18 cellular contexts compared by ENCODE assay signal in genomic region chr14:51540364-51540763, GRCh38.
A peak's percentile ranks its signal among the peaks of the same experiment; 100 is the strongest.
DNase-seq lines count a peak whose midpoint lies in the region; ATAC-seq and TF ChIP-seq lines count a peak whose summit lies in the region.
"Had no signal": no experiment of that assay in that cellular context is flagged by ENCODE, and none has a peak within 500 bp of the region (broad histone marks: within the 10 kb centered on the region; RNA-seq: fewer than 3 reads in every experiment).

No MANE protein-coding gene starts in this region.

- H4K20me1 ChIP-seq in HCT116 (ENCODE audit: insufficient read depth) (no peaks in the 10 kb centered on the region), smooth muscle cell (ENCODE audit: low read depth) (no peaks in the 10 kb centered on the region)

- H3K4me3 ChIP-seq in HCT116 (replicated peaks in 1 of 2; ENCODE audit: low read depth in 1 of 2, low read length in 2 of 2) (no peak overlapping the region), adipocyte (ENCODE audit: low read length) (peak overlapping the region; percentile 32), fibroblast of villous mesenchyme (ENCODE audit: low read depth, low read length) (no peak overlapping the region), smooth muscle cell (no peak overlapping the region)
- H3K4me3 ChIP-seq: GM23338 had no signal

- WGBS in smooth muscle cell (ENCODE audit: low lambda C conversion rate) = 50% methylated on average over 3 of the region's 3 CpGs

- POLR2A ChIA-PET in HCT116 (lab: Charles Lee) = no interaction called here

- CTCF ChIA-PET in HCT116 (lab: Charles Lee) = interaction anchor here (0.6 kb wide), 1 partner anchor 218 kb away, joined by 3 read pairs; no protein-coding TSS in a partner anchor

- H3K79me2 ChIP-seq in HCT116 (ENCODE audit: insufficient read depth, low read length) = no peaks in the 10 kb centered on the region
- H3K79me2 ChIP-seq in smooth muscle cell (ENCODE audit: low read depth) = no peaks in the 10 kb centered on the region

- no TSS peak for BruUV-seq in HCT116 (replicated peaks; lab: Mats Ljungman, UMichigan)

- RAD21 ChIA-PET in HCT116 (lab: Charles Lee; ENCODE audit: low non-redundant PET in 1 of 2, low total read pairs in 2 of 2, uncharacterized antibody in 2 of 2, unreplicated experiment in 2 of 2) = no interaction called here

- TF ChIP-seq POLR2A in HCT116 (IDR thresholded peaks at IDR 0.05; ENCODE audit: borderline replicate concordance, extremely low read depth, insufficient read depth, insufficient read length) = no peak

- TF ChIP-seq CTCF in HCT116 (IDR thresholded peaks at IDR 0.05 in 2 of 3, conservative IDR thresholded peaks at IDR 0.05 in 1 of 3; ENCODE audit: borderline replicate concordance in 1 of 3, insufficient read depth in 1 of 3, low read depth in 2 of 3, low read length in 2 of 3) = no peak
- no peak for TF ChIP-seq CTCF in fibroblast of villous mesenchyme (IDR thresholded peaks at IDR 0.05; ENCODE audit: insufficient read depth, low read depth, low read length)
- TF ChIP-seq CTCF in smooth muscle cell (IDR thresholded peaks at IDR 0.05; ENCODE audit: borderline replicate concordance, insufficient read depth, poor library complexity, severe bottlenecking) = no peak

- H3K9ac ChIP-seq in HCT116 (ENCODE audit: low read length) (no peak overlapping the region), adipocyte (ENCODE audit: low read length) (peak overlapping the region; percentile 55), smooth muscle cell (ENCODE audit: low read depth) (peak overlapping the region; percentile 73)

- peaks cover 17% of the 10 kb centered on the region for H3F3A ChIP-seq in smooth muscle cell (ENCODE audit: low read depth)

- DNase-seq in HCT116 (ENCODE audit: low read depth, low spot score) = no peak
- DNase-seq in adipocyte (ENCODE audit: low read depth) = no peak
- DNase-seq in fibroblast of villous mesenchyme (ENCODE audit: low read depth) = peak; percentile 85
- no peak for DNase-seq in smooth muscle cell (lab: John Stamatoyannopoulos, UW; ENCODE audit: unreplicated experiment)
- no peak for DNase-seq in cortex of kidney (lab: John Stamatoyannopoulos, UW)
- no peak for DNase-seq in SHP77 treated with DMSO at 0.1 percent for 48 hours (lab: John Stamatoyannopoulos, UW)
- DNase-seq: activated B cell treated with CpG ODN at 0.5 μM for 24 hours; activated gamma-delta T cell treated with Interleukin-2 at 50 U/mL for 16 hours; DMS79; NCI-H2029 treated with DMSO at 0.1 percent for 48 hours; NCI-H748 treated with DMSO at 0.1 percent for 48 hours; right cardiac atrium; stimulated activated CD4-positive, alpha-beta T cell treated with anti-CD3 and anti-CD28 coated beads, Interleukin-4, amount 100 ng/mL, for 1 hour; T-helper 17 cell had no signal

- H3K27ac ChIP-seq in HCT116 (ENCODE audit: low read depth, low read length) (no peak overlapping the region), smooth muscle cell (ENCODE audit: low read depth) (peak overlapping the region; percentile 96)
- H3K27ac ChIP-seq: RWPE1 had no signal

- no peaks in the 10 kb centered on the region for H3K9me2 ChIP-seq in HCT116 (ENCODE audit: insufficient read depth)

- no peak for ATAC-seq in HCT116
- no peak for ATAC-seq in HG02970 (IDR thresholded peaks at IDR 0.05; ENCODE audit: low FRiP score, unreplicated experiment)
- ATAC-seq: HepG2, right cardiac atrium, T-helper 17 cell had no signal

- H3K4me2 ChIP-seq in HCT116 (ENCODE audit: low read length) (peak overlapping the region; percentile 26; the same call in 1 of the 2 replicates), smooth muscle cell (peak overlapping the region; percentile 59)
- H3K4me2 ChIP-seq: GM23338 had no signal

- no peaks in the 10 kb centered on the region for H3K36me3 ChIP-seq in HCT116 (ENCODE audit: control insufficient read depth in 1 of 2, insufficient read depth in 2 of 2, low read length in 2 of 2)
- H3K36me3 ChIP-seq in adipocyte (ENCODE audit: control insufficient read depth, insufficient read depth, low read length, severe bottlenecking) = no peaks in the 10 kb centered on the region
- no peaks in the 10 kb centered on the region for H3K36me3 ChIP-seq in smooth muscle cell (ENCODE audit: low read depth)

- H2AFZ ChIP-seq in HCT116 (ENCODE audit: low read depth, low read length, poor library complexity, severe bottlenecking) = no peak overlapping the region
- no peak overlapping the region for H2AFZ ChIP-seq in smooth muscle cell (ENCODE audit: low read depth)

- TF ChIP-seq RAD21 in HCT116 (IDR thresholded peaks at IDR 0.05; ENCODE audit: low read depth) = no peak

- intact Hi-C loops in HCT116 (cut with micrococcal nuclease) = no loop called here

- H3K27me3 ChIP-seq in HCT116 (ENCODE audit: insufficient read depth, low read length) = no peaks in the 10 kb centered on the region
- H3K27me3 ChIP-seq in adipocyte (replicated peaks; ENCODE audit: control insufficient read depth, insufficient read depth, low read length) = no peaks in the 10 kb centered on the region
- no peaks in the 10 kb centered on the region for H3K27me3 ChIP-seq in smooth muscle cell (ENCODE audit: low read depth)

- H3K9me3 ChIP-seq in HCT116 (ENCODE audit: control insufficient read depth in 1 of 2, insufficient read depth in 1 of 2, low read depth in 1 of 2, low read length in 2 of 2) (0 out of 4 replicates have a peak, but pooled peaks cover 0 to 3% of the 10 kb centered on the region in 2 experiments), adipocyte (ENCODE audit: control insufficient read depth, low read length) (no peaks in the 10 kb centered on the region), smooth muscle cell (replicated peaks; ENCODE audit: low read depth) (no peaks in the 10 kb centered on the region)

- peaks cover 1 to 17% of the 10 kb centered on the region in 2 experiments; a peak in 3 of 4 replicates for H3K4me1 ChIP-seq in HCT116 (ENCODE audit: control insufficient read depth in 1 of 2, insufficient read depth in 2 of 2, low read length in 2 of 2)
- H3K4me1 ChIP-seq in adipocyte (ENCODE audit: control insufficient read depth, insufficient read depth, low read length) = peaks cover 27% of the 10 kb centered on the region
- peaks cover 24% of the 10 kb centered on the region for H3K4me1 ChIP-seq in smooth muscle cell (ENCODE audit: low read depth)

TF ChIP-seq in HCT116, 20 proteins besides CTCF, POLR2A, EP300 and RAD21:
- TF ChIP-seq JUND (IDR thresholded peaks at IDR 0.05) (no peak), ZBTB33 (IDR thresholded peaks at IDR 0.05; ENCODE audit: extremely low read depth, insufficient replicate concordance, low read length) (no peak), YY1 (IDR thresholded peaks at IDR 0.05; ENCODE audit: extremely low read depth, insufficient replicate concordance, low read depth, low read length) (no peak), SIN3A (IDR thresholded peaks at IDR 0.05; ENCODE audit: low read depth) (no peak), ZFX (IDR thresholded peaks at IDR 0.05) (no peak), EZH2phosphoT487 (IDR thresholded peaks at IDR 0.05; ENCODE audit: borderline replicate concordance) (no peak), EZH2 (IDR thresholded peaks at IDR 0.05) (no peak), CEBPB (IDR thresholded peaks at IDR 0.05; ENCODE audit: low read depth) (no peak), CBX3 (IDR thresholded peaks at IDR 0.05; ENCODE audit: low read depth) (no peak)
